ENCODE assay signal across 8 cellular contexts in the genomic region with DNA sequence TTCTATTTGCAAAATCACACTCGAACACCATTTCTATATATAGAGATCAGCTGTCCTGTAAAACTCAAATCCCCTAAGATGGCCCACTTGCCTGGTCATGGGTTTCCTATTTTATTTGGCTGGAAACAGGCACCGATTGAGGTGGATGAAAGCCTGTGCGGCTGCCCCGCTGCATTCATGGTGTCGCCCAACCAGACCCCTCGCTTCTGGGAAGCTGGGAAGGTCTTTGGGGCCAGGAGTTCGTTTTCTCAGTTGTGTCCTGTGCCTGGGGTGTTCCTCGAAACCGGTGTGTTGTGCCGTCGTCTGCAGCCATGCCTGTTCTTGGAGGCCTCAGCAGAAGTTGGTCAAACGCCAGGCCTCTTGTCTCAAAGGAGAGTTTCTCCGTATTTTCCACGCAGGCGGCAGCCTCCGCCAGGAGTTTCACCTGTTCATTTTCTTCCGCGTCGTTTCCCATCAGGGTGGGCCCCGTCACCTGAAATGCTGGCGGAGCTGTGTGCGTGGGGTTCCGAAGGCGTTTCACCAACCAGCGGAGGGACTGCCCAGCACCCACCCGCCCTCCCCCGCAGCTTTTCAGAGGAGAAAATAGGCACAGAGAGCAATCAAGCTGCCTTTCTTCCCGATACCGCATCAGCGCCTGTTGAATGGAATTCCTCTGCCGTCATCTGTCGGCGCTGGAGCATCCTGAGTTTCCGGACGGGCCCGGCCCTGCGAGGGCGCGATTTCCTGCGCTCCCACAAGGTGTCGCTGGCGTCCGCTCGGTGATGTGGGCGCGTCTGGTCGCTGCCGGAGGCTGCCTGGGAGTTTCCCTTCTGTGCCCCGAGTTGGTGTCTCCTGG. TPM values are rescaled to one million over a fixed set of nuclear protein-coding genes. Genes with fewer than 3 reads are reported as not detected.
A peak's percentile ranks its signal among the peaks of the same experiment; 100 is the strongest.
DNase-seq lines count a peak whose midpoint lies in the region; TF ChIP-seq lines count a peak whose summit lies in the region.

No MANE protein-coding gene starts in this region.

- no peaks in the 10 kb centered on the region for H3K9me3 ChIP-seq in mesenchymal stem cell (ENCODE audit: control insufficient read depth, low read length)

- WGBS in mesenchymal stem cell, result 36% methylated on average over 49 of the region's 49 CpGs

- H3K9me3 Mint-ChIP-seq in endothelial cell (ENCODE audit: unreplicated experiment), result no peaks in the 10 kb centered on the region

- H3K18ac ChIP-seq in mesenchymal stem cell (ENCODE audit: low read depth in 1 of 2, low read length in 2 of 2), result no peak overlapping the region

- no peak overlapping the region for H2BK120ac ChIP-seq in mesenchymal stem cell (ENCODE audit: low read depth, low read length)

- no peak overlapping the region for H3K27ac ChIP-seq in mesenchymal stem cell (ENCODE audit: low read length, poor library complexity, severe bottlenecking)

- no peak overlapping the region for H2BK5ac ChIP-seq in mesenchymal stem cell (ENCODE audit: low read depth, low read length, poor library complexity, severe bottlenecking)

- H3K79me1 ChIP-seq in mesenchymal stem cell (replicated peaks; ENCODE audit: low read length, poor library complexity, severe bottlenecking), result no peaks in the 10 kb centered on the region

- TF ChIP-seq CTCF in endothelial cell (IDR thresholded peaks at IDR 0.05; ENCODE audit: unreplicated experiment), result peak; percentile 92

- H3K27me3 Mint-ChIP-seq in endothelial cell (ENCODE audit: unreplicated experiment), result peaks cover 2% of the 10 kb centered on the region

- DNase-seq in GM03348 (ENCODE audit: low spot score) (peak; percentile 90), HCEC 1CT (peak; percentile 46), NCI-H1048 (lab: John Stamatoyannopoulos, UW) (peak; percentile 24), endothelial cell (ENCODE audit: low spot score) (peak; percentile 97), mesenchymal stem cell (peak; percentile 79), HPDE6-E6E7 (ENCODE audit: extremely low spot score) (no peak)
- peak; percentile 62 to 85 (median 78) for DNase-seq in activated CD8-positive, alpha-beta memory T cell treated with anti-CD3 and anti-CD28 coated beads for 48 hours (ENCODE audit: low read depth in 2 of 3, low spot score in 2 of 3)
- peak; percentile 61 to 67 for DNase-seq in stimulated activated CD8-positive, alpha-beta memory T cell treated with anti-CD3 and anti-CD28 coated beads, Interleukin-15, amount 100 ng/mL, for 48 hours (ENCODE audit: low read depth in 2 of 2)

- no peak overlapping the region for H3K4me3 ChIP-seq in mesenchymal stem cell (ENCODE audit: insufficient read depth in 1 of 2, low read depth in 1 of 2, low read length in 2 of 2)

- no peak overlapping the region for H3K4ac ChIP-seq in mesenchymal stem cell (ENCODE audit: low read depth in 1 of 2, low read length in 2 of 2)

- H4K8ac ChIP-seq in mesenchymal stem cell (ENCODE audit: low read length), result no peak overlapping the region

- H2AFZ ChIP-seq in mesenchymal stem cell (ENCODE audit: low read depth, low read length), result no peak overlapping the region

- no peak overlapping the region for H3K27ac Mint-ChIP-seq in endothelial cell (ENCODE audit: unreplicated experiment)

- H3K27me3 ChIP-seq in mesenchymal stem cell (ENCODE audit: control insufficient read depth in 1 of 2, insufficient read depth in 1 of 2, low read length in 2 of 2), result peaks cover 7 to 19% of the 10 kb centered on the region in 2 experiments

- H3K4me3 Mint-ChIP-seq in endothelial cell (ENCODE audit: unreplicated experiment), result no peak overlapping the region

- peaks cover 8% of the 10 kb centered on the region for H3K36me3 Mint-ChIP-seq in endothelial cell (ENCODE audit: low read depth, unreplicated experiment)

- peaks cover 23 to 32% of the 10 kb centered on the region in 2 experiments for H3K36me3 ChIP-seq in mesenchymal stem cell (ENCODE audit: control insufficient read depth in 1 of 2, insufficient read depth in 2 of 2, low read depth in 1 of 2, low read length in 2 of 2)

- H3K4me1 Mint-ChIP-seq in endothelial cell (ENCODE audit: unreplicated experiment), result no peaks in the 10 kb centered on the region

- peaks cover 5% of the 10 kb centered on the region for H3K4me1 ChIP-seq in mesenchymal stem cell (ENCODE audit: control insufficient read depth, insufficient read depth, low read depth, low read length)

- H3K4me2 ChIP-seq in mesenchymal stem cell (ENCODE audit: low read length, poor library complexity, severe bottlenecking), result peak overlapping the region; percentile 50

- peak overlapping the region; percentile 30 for H3K9ac ChIP-seq in mesenchymal stem cell (ENCODE audit: low read length)

- no peak overlapping the region for H3K14ac ChIP-seq in mesenchymal stem cell (ENCODE audit: low read length in 2 of 2)

- no peak overlapping the region for H2AK5ac ChIP-seq in mesenchymal stem cell (ENCODE audit: low read length, severe bottlenecking)

- no peak overlapping the region for H4K91ac ChIP-seq in mesenchymal stem cell (ENCODE audit: low read length)

- H2BK12ac ChIP-seq in mesenchymal stem cell (ENCODE audit: low read length in 2 of 2), result no peak overlapping the region

- no peak overlapping the region for H3K23ac ChIP-seq in mesenchymal stem cell (ENCODE audit: low read length in 2 of 2)

- H2BK15ac ChIP-seq in mesenchymal stem cell (ENCODE audit: low read depth, poor library complexity, severe bottlenecking), result no peak overlapping the region

RNA-seq across cellular contexts. Expression of a gene that starts 17.1 kb away (rescaled TPM):
- total RNA-seq in endothelial cell (ENCODE audit: unreplicated experiment), result 40.6 TPM
- polyA plus RNA-seq in mesenchymal stem cell (2013, experiment 1 of 2), result 9.9 TPM
- 10.1 TPM for polyA plus RNA-seq in mesenchymal stem cell (2013, experiment 2 of 2)
